Comparison of ENCODE assay signal across 1 cellular context in the genomic region with DNA sequence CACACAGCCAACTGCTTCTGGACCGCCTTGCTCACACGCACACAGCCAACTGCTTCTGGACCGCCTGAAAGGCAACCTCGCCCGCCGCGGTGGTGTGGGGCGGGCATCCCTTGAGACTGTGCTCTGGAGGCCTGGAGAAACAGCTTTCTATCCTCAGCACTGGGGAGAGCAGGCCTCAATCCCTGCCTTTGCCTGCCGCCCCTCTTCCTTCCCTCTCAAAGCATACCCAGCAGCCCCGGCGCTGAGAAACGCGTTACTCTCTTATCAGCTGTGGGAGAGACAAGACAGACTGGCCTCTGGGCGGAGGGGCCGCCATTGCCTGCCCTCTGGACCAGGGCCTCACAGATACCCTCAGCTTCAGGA.
TF ChIP-seq lines count a peak whose summit lies in the region.

No MANE protein-coding gene starts in this region.

TF ChIP-seq in HepG2, 621 proteins besides CTCF, POLR2A, EP300 and RAD21:
- peak; percentile 41 for TF ChIP-seq RBM39 (IDR thresholded peaks at IDR 0.05; ENCODE audit: low read depth, low read length, poor library complexity, severe bottlenecking)
- TF ChIP-seq THAP7 (CRISPR knock-in tag; IDR thresholded peaks at IDR 0.05), result peak; percentile 39; the same call in 1 of the 2 replicates
- TF ChIP-seq FOXC1 (CRISPR knock-in tag; IDR thresholded peaks at IDR 0.05; ENCODE audit: borderline replicate concordance), result no peak
- TF ChIP-seq, protein P1, sequence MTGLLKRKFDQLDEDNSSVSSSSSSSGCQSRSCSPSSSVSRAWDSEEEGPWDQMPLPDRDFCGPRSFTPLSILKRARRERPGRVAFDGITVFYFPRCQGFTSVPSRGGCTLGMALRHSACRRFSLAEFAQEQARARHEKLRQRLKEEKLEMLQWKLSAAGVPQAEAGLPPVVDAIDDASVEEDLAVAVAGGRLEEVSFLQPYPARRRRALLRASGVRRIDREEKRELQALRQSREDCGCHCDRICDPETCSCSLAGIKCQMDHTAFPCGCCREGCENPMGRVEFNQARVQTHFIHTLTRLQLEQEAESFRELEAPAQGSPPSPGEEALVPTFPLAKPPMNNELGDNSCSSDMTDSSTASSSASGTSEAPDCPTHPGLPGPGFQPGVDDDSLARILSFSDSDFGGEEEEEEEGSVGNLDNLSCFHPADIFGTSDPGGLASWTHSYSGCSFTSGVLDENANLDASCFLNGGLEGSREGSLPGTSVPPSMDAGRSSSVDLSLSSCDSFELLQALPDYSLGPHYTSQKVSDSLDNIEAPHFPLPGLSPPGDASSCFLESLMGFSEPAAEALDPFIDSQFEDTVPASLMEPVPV (CRISPR knock-in tag; IDR thresholded peaks at IDR 0.05), result peak; percentile 61; the same call in 1 of the 2 replicates
